Comparison of ENCODE assay signal across 11 cellular contexts in the genomic region with DNA sequence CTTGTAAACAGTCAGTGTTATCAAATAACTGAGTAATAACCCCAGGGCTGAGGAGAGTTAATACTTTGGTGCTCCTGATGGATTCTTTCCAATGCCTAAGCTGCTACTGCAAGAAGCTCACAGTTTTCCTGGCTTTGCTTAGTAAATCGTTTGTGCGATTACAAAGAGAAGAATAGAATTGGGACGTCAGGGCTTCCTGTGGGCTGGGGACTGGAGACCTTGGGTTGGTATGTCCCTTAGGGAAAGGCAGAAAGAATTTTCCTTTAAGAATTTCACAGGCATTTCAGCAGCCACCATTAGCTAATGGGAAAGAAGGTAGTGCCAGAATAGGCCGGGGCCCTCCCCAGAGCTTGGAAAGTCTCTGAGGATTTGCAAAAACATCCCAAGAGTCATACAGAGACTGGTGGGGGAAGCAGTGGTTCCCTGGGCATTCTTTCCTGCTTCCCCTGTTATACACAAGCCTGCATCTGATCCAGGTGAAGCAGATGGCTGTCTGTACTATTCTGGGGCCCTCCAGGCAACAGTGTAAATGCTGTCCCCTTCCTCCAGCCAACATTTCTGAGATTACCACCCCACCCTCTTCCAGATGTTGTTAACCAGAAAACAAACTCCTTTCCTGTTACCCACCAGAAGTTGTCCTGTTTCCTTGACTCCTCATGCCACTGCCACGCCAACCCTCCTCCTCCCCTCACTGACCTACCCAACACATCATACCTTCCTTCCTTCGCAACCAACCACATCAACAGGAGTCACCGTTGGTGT. TPM values are rescaled to one million over a fixed set of nuclear protein-coding genes. Genes with fewer than 3 reads are reported as not detected.
A peak's percentile ranks its signal among the peaks of the same experiment; 100 is the strongest.
DNase-seq lines count a peak whose midpoint lies in the region; ATAC-seq, FAIRE-seq and TF ChIP-seq lines count a peak whose summit lies in the region.
"Had no signal": no experiment of that assay in that cellular context is flagged by ENCODE, and none has a peak within 500 bp of the region (broad histone marks: within the 10 kb centered on the region; RNA-seq: fewer than 3 reads in every experiment).

No MANE protein-coding gene starts in this region.

- DNase-seq in NCI-H2171 (lab: John Stamatoyannopoulos, UW) (peak; percentile 29), astrocyte of the spinal cord (ENCODE audit: low read depth, low spot score) (peak; percentile 74), keratinocyte (ENCODE audit: low read depth, low spot score) (no peak), suprapubic skin (ENCODE audit: low spot score in 2 of 2) (no peak), mesothelial cell of epicardium (ENCODE audit: low spot score in 2 of 2, unreplicated experiment in 2 of 2) (no peak), omental fat pad (ENCODE audit: low spot score) (no peak), DMS79 treated with DMSO at 0.1 percent for 48 hours (lab: John Stamatoyannopoulos, UW) (no peak)
- DNase-seq: activated effector memory CD4-positive, alpha-beta T cell treated with anti-CD3 and anti-CD28 coated beads, Interleukin-2, amount 50 U/mL, for 16 hours; naive B cell had no signal

- WGBS in suprapubic skin, result 34% methylated on average over 7 of the region's 7 CpGs

- H3K27me3 ChIP-seq in keratinocyte (ENCODE audit: control insufficient read depth, extremely low read depth, insufficient read depth, low read length) (no peaks in the 10 kb centered on the region), suprapubic skin (no peaks in the 10 kb centered on the region)

- FAIRE-seq in keratinocyte (lab: Jason Lieb, UNC), result peak; percentile 64
- FAIRE-seq: TTC549 had no signal

- H3K4me1 ChIP-seq in keratinocyte (ENCODE audit: control insufficient read depth, extremely low read depth, insufficient read depth, low read length), result peaks cover 52% of the 10 kb centered on the region
- H3K4me1 ChIP-seq in suprapubic skin, result peaks cover 75% of the 10 kb centered on the region

- H3K9me3 ChIP-seq in keratinocyte (ENCODE audit: control insufficient read depth, low read depth, low read length) (no peaks in the 10 kb centered on the region), suprapubic skin (no peaks in the 10 kb centered on the region)

- peaks cover 3% of the 10 kb centered on the region for H3K9me1 ChIP-seq in keratinocyte (ENCODE audit: control insufficient read depth, extremely low read depth, insufficient read depth, low read length)

- no peak overlapping the region for H3K4me3 ChIP-seq in astrocyte of the spinal cord (ENCODE audit: low read depth, low read length)
- no peak overlapping the region for H3K4me3 ChIP-seq in keratinocyte (ENCODE audit: control insufficient read depth in 2 of 3, extremely low read depth in 1 of 3, insufficient read depth in 2 of 3, low read depth in 1 of 3, low read length in 3 of 3)
- no peak overlapping the region for H3K4me3 ChIP-seq in suprapubic skin

- peak overlapping the region; percentile 48 for H3K4me2 ChIP-seq in keratinocyte (ENCODE audit: control insufficient read depth, extremely low read depth, insufficient read depth, low read depth, low read length)

- TF ChIP-seq EP300 in suprapubic skin (IDR thresholded peaks at IDR 0.05), result no peak

- in situ Hi-C loops in astrocyte of the spinal cord (cut with HindIII; ENCODE audit: low sequenced_read_pairs), result no loop called here

- TF ChIP-seq POLR2A in suprapubic skin (IDR thresholded peaks at IDR 0.05), result no peak

- H3K36me3 ChIP-seq in keratinocyte (ENCODE audit: control insufficient read depth in 2 of 2, extremely low read depth in 1 of 2, insufficient read depth in 2 of 2, low read length in 2 of 2), result peaks cover 1 to 26% of the 10 kb centered on the region in 2 experiments
- H3K36me3 ChIP-seq in suprapubic skin, result no peaks in the 10 kb centered on the region

- peaks cover 5% of the 10 kb centered on the region for H3K79me2 ChIP-seq in keratinocyte (ENCODE audit: control insufficient read depth, insufficient read depth, low read length)

- H2AFZ ChIP-seq in keratinocyte (ENCODE audit: control insufficient read depth, low read length), result no peak overlapping the region

- H3K27me3 Mint-ChIP-seq in mesothelial cell of epicardium (ENCODE audit: low read depth), result no peaks in the 10 kb centered on the region
- H3K27me3 Mint-ChIP-seq: naive B cell had no signal

- H4K20me1 ChIP-seq in keratinocyte (ENCODE audit: control insufficient read depth, extremely low read depth, insufficient read depth, low read length), result no peaks in the 10 kb centered on the region

- no peak overlapping the region for H3K9ac ChIP-seq in keratinocyte (ENCODE audit: control insufficient read depth, extremely low read depth, insufficient read depth, low read length)

- no peak overlapping the region for H3K4me3 Mint-ChIP-seq in mesothelial cell of epicardium
- H3K4me3 Mint-ChIP-seq: naive B cell had no signal

- no peaks in the 10 kb centered on the region for H3K9me3 Mint-ChIP-seq in mesothelial cell of epicardium
- H3K9me3 Mint-ChIP-seq: naive B cell had no signal

- no peak overlapping the region for H3K27ac Mint-ChIP-seq in mesothelial cell of epicardium
- H3K27ac Mint-ChIP-seq: naive B cell had no signal

- dilution Hi-C loops in keratinocyte (cut with MboI; ENCODE audit: extremely low pct_ligation_motif_present, low sequenced_read_pairs), result no loop called here

- peaks cover 24% of the 10 kb centered on the region for H3K4me1 Mint-ChIP-seq in mesothelial cell of epicardium
- H3K4me1 Mint-ChIP-seq: naive B cell had no signal

- H3K36me3 Mint-ChIP-seq in mesothelial cell of epicardium, result no peaks in the 10 kb centered on the region
- H3K36me3 Mint-ChIP-seq: naive B cell had no signal

- ATAC-seq in omental fat pad (ENCODE audit: low FRiP score), result no peak

- H3K27ac ChIP-seq in keratinocyte (ENCODE audit: control insufficient read depth, insufficient read depth, low read length) (peak overlapping the region; percentile 28), suprapubic skin (peak overlapping the region; percentile 64)
- H3K27ac ChIP-seq: HL-60 had no signal

- TF ChIP-seq CTCF in astrocyte of the spinal cord (IDR thresholded peaks at IDR 0.05; ENCODE audit: low read depth, low read length), result no peak
- no peak for TF ChIP-seq CTCF in keratinocyte (optimal IDR thresholded peaks at IDR 0.05 in 1 of 3, IDR thresholded peaks at IDR 0.05 in 1 of 3, conservative IDR thresholded peaks at IDR 0.05 in 1 of 3; ENCODE audit: extremely low read depth in 1 of 3, insufficient read depth in 2 of 3, low read length in 3 of 3)
- TF ChIP-seq CTCF in suprapubic skin (IDR thresholded peaks at IDR 0.05), result no peak
- TF ChIP-seq CTCF in mesothelial cell of epicardium (IDR thresholded peaks at IDR 0.05; ENCODE audit: unreplicated experiment), result no peak
- TF ChIP-seq CTCF in omental fat pad (IDR thresholded peaks at IDR 0.05), result no peak

RNA-seq across cellular contexts. Expression of a gene that starts 40.2 kb away (rescaled TPM):
- polyA plus RNA-seq in keratinocyte, result 4.6 to 10.4 TPM (median 6.7 TPM) in 3 replicates
- polyA plus RNA-seq in keratinocyte (2011; ENCODE audit: low read depth), result 12.3 TPM
- polyA plus RNA-seq in keratinocyte (2011; cell fraction: cytosol; rRNA removed), result 2.3 and 2.4 TPM in 2 replicates
- 26.3 and 30.3 TPM in 2 replicates for polyA plus RNA-seq in keratinocyte (2011; cell fraction: nucleus; rRNA removed)
- 10.5 and 12.6 TPM in 2 replicates for polyA plus RNA-seq in keratinocyte (2012; ENCODE audit: low replicate concordance)
- polyA minus RNA-seq in keratinocyte, result 23.0 to 62.6 TPM (median 25.4 TPM) in 3 replicates
- polyA minus RNA-seq in keratinocyte (2011; cell fraction: cytosol; rRNA and poly(A)+ RNA removed), result 5.6 TPM
- 34.4 and 46.8 TPM in 2 replicates for polyA minus RNA-seq in keratinocyte (2011; cell fraction: nucleus; rRNA and poly(A)+ RNA removed)
- 10 to 100 TPM; 35.3 to 53.9 (median 45.7) TPM for total RNA-seq in suprapubic skin
- 13.2 to 16.5 TPM (median 14.7 TPM) in 3 replicates for total RNA-seq in mesothelial cell of epicardium
- 10 to 100 TPM; 21.7 to 67.9 (median 36.8) TPM for total RNA-seq in omental fat pad

Comparison
In these comparisons a context has a peak if more than half of its experiments do, and no peak if none do; other contexts are left out.
1. DNase-seq: peak in NCI-H2171 (single experiment) and astrocyte of the spinal cord (single experiment); none in keratinocyte (single experiment), suprapubic skin (0 of 2), mesothelial cell of epicardium (0 of 2), omental fat pad (single experiment) and DMS79 treated with DMSO at 0.1 percent for 48 hours (single experiment).